ENCODE assay signal across 8 cellular contexts in genomic region chr3:4421121-4421520, GRCh38. TPM values are rescaled to one million over a fixed set of nuclear protein-coding genes. Genes with fewer than 3 reads are reported as not detected.
DNase-seq lines count a peak whose midpoint lies in the region; ATAC-seq and TF ChIP-seq lines count a peak whose summit lies in the region.

No MANE protein-coding gene starts in this region.

- peak; percentile 53 for DNase-seq in EH (ENCODE audit: low read depth)
- peak; percentile 93 for DNase-seq in HT1080 (ENCODE audit: low read depth)
- peak; percentile 7 for DNase-seq in dermis blood vessel endothelial cell
- DNase-seq in ecto neural progenitor cell (ENCODE audit: low spot score): no peak
- no peak for DNase-seq in head of caudate nucleus
- no peak for DNase-seq in DMS 273 (lab: John Stamatoyannopoulos, UW; ENCODE audit: unreplicated experiment)
- no peak for DNase-seq in hepatocyte (ENCODE audit: low spot score)

- H3K79me2 ChIP-seq in hepatocyte: peaks cover 3% of the 10 kb centered on the region

- intact Hi-C loops in head of caudate nucleus (cut with DNase I): no loop called here

- no peak for TF ChIP-seq CTCF in hepatocyte (IDR thresholded peaks at IDR 0.05; ENCODE audit: poor library complexity)

- WGBS in hepatocyte (ENCODE audit: low lambda C conversion rate, missing lambda C conversion rate): 88% methylated on average over 2 of the region's 2 CpGs

- H3K9me3 ChIP-seq in hepatocyte (ENCODE audit: low read depth): no peaks in the 10 kb centered on the region

- no peak overlapping the region for H3K27ac ChIP-seq in hepatocyte

- no peaks in the 10 kb centered on the region for H3K36me3 ChIP-seq in hepatocyte (replicated peaks; ENCODE audit: insufficient read depth, low read depth)

- ATAC-seq in GM21515 (IDR thresholded peaks at IDR 0.05; ENCODE audit: unreplicated experiment): peak; percentile 56

- H3K9me2 ChIP-seq in hepatocyte (replicated peaks; ENCODE audit: insufficient read depth): no peaks in the 10 kb centered on the region

- no peaks in the 10 kb centered on the region for H3K27me3 ChIP-seq in hepatocyte

- no peak overlapping the region for H2AFZ ChIP-seq in hepatocyte

- no peak overlapping the region for H3K4me2 ChIP-seq in hepatocyte

- no peak overlapping the region for H3K4me3 ChIP-seq in hepatocyte

- H4K20me1 ChIP-seq in hepatocyte (ENCODE audit: insufficient read depth, poor library complexity, severe bottlenecking): no peaks in the 10 kb centered on the region

- H3K4me1 ChIP-seq in hepatocyte (ENCODE audit: insufficient read depth): peaks cover 2% of the 10 kb centered on the region

RNA-seq across cellular contexts. Expression of gene SUMF1, which starts 45.9 kb away (rescaled TPM):
- 34.4 and 37.5 TPM in 2 replicates for total RNA-seq in HT1080 (2014; rRNA removed; shearing (Covaris generic))
- 50.9 and 52.1 TPM in 2 replicates for polyA plus RNA-seq in HT1080 (2015; cell fraction: cytosol; rRNA removed)
- polyA plus RNA-seq in HT1080 (2015; cell fraction: nucleus; rRNA removed): 49.4 and 49.7 TPM in 2 replicates
- total RNA-seq in dermis blood vessel endothelial cell (97.2 and 102 TPM in 2 replicates), hepatocyte (49.6 and 59.0 TPM in 2 replicates)
- 43.1 and 55.5 TPM in 2 replicates for polyA plus RNA-seq in hepatocyte

Comparison
In these comparisons a context has a peak if more than half of its experiments do, and no peak if none do; other contexts are left out.
1. DNase-seq: peak in EH (single experiment), HT1080 (single experiment) and dermis blood vessel endothelial cell (single experiment); none in ecto neural progenitor cell (single experiment), head of caudate nucleus (0 of 42), DMS 273 (single experiment) and hepatocyte (single experiment).